9 cellular contexts compared by ENCODE assay signal in genomic region chrX:39927380-39927779, GRCh38.
"Had no signal": no experiment of that assay in that cellular context is flagged by ENCODE, and none has a peak within 500 bp of the region (broad histone marks: within the 10 kb centered on the region; RNA-seq: fewer than 3 reads in every experiment).

No MANE protein-coding gene starts in this region.

- H3K4me3 ChIP-seq: K562 had no signal

- ATAC-seq: HepG2, K562 had no signal

- FAIRE-seq: HepG2, HTR-8/SVneo, K562 had no signal

- H3K27ac ChIP-seq: HL-60, KMS-11 had no signal

- H3K4me2 ChIP-seq: KMS-11 had no signal

- DNase-seq: IMR-90, Karpas-422, KBM-7, KG1 had no signal
